Comparison of ENCODE assay signal across 1 cellular context in genomic region chr11:47188262-47188661, GRCh38.
TF ChIP-seq lines count a peak whose summit lies in the region.

No MANE protein-coding gene starts in this region.

TF ChIP-seq in GM23338, 12 proteins besides CTCF, POLR2A, EP300 and RAD21 (continued from another document):
- TF ChIP-seq ZNF462 (CRISPR knock-in tag; IDR thresholded peaks at IDR 0.05) (no peak), JUNB (IDR thresholded peaks at IDR 0.05; ENCODE audit: unreplicated experiment) (no peak), REST (IDR thresholded peaks at IDR 0.05; ENCODE audit: unreplicated experiment) (no peak)
TF ChIP-seq in GM23338: peak in this region for 0.
